ENCODE assay signal across 29 cellular contexts in the genomic region with DNA sequence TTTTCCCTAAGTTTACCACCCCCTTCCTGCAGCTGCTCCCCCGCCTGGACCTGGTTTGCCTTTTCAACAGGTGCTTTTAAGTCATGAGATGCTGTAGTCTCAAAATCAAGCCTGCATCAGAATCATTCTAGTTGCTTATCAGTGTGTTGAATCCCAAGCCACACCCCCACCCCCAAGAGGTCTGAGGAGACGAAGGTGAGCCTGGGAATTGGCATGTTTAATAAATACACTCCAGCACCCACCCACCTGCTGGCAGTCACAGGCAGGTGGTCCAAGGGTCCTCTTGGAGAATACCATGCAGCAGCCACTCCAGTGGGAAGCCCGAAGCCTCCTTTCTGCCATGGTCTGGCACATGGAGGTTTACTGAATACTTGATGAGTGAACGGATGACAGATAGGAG. TPM values are rescaled to one million over a fixed set of nuclear protein-coding genes. Genes with fewer than 3 reads are reported as not detected.
DNase-seq lines count a peak whose midpoint lies in the region; ATAC-seq and TF ChIP-seq lines count a peak whose summit lies in the region.
"Had no signal": no experiment of that assay in that cellular context is flagged by ENCODE, and none has a peak within 500 bp of the region (broad histone marks: within the 10 kb centered on the region; RNA-seq: fewer than 3 reads in every experiment).

No MANE protein-coding gene starts in this region.

- no peaks in the 10 kb centered on the region for H3K9me3 Mint-ChIP-seq in activated naive CD4-positive, alpha-beta T cell treated with anti-CD3 and anti-CD28 coated beads, Interleukin-2, amount 50 U/mL, for 72 hours
- no peaks in the 10 kb centered on the region for H3K9me3 Mint-ChIP-seq in activated naive CD8-positive, alpha-beta T cell treated with anti-CD3 and anti-CD28 coated beads, Interleukin-2, amount 50 U/mL, for 24 hours
- H3K9me3 Mint-ChIP-seq: GM23338 had no signal

- TF ChIP-seq POLR2A in thyroid gland (IDR thresholded peaks at IDR 0.05), result no peak

- peaks cover 27 to 39% of the 10 kb centered on the region in 2 donors for H3K4me1 ChIP-seq in thyroid gland
- H3K4me1 ChIP-seq: HAP-1, SJCRH30 had no signal

- H3K27me3 ChIP-seq in thyroid gland, result no peaks in the 10 kb centered on the region
- H3K27me3 ChIP-seq: BLaER1 treated with 17β-estradiol and CSF1 and Interleukin-3, amounts not matched to agents 10 nM and 100 nM; SJCRH30 had no signal

- no peak overlapping the region for H3K4me3 Mint-ChIP-seq in activated naive CD8-positive, alpha-beta T cell treated with anti-CD3 and anti-CD28 coated beads, Interleukin-2, amount 50 U/mL, for 24 hours
- H3K4me3 Mint-ChIP-seq: CD4-positive, alpha-beta memory T cell; GM23338 had no signal

- WGBS in thyroid gland, 2 donors, result 55 to 63% methylated on average over 4 of the region's 4 CpGs

- H3K27ac Mint-ChIP-seq in activated naive CD4-positive, alpha-beta T cell treated with anti-CD3 and anti-CD28 coated beads, Interleukin-2, amount 50 U/mL, for 72 hours, result peak overlapping the region; percentile 31 to 78
- no peak overlapping the region for H3K27ac Mint-ChIP-seq in activated naive CD8-positive, alpha-beta T cell treated with anti-CD3 and anti-CD28 coated beads, Interleukin-2, amount 50 U/mL, for 24 hours
- H3K27ac Mint-ChIP-seq: GM23338 had no signal

- no peaks in the 10 kb centered on the region for H3K9me3 ChIP-seq in thyroid gland
- H3K9me3 ChIP-seq: BLaER1 treated with 17β-estradiol and CSF1 and Interleukin-3, amounts not matched to agents 10 nM and 100 nM; HAP-1; SJCRH30 had no signal

- H3K36me3 ChIP-seq in thyroid gland, result peaks cover 12 to 14% of the 10 kb centered on the region in 2 donors

- no peaks in the 10 kb centered on the region for H3K36me3 Mint-ChIP-seq in activated naive CD4-positive, alpha-beta T cell treated with anti-CD3 and anti-CD28 coated beads, Interleukin-2, amount 50 U/mL, for 72 hours
- H3K36me3 Mint-ChIP-seq in activated naive CD8-positive, alpha-beta T cell treated with anti-CD3 and anti-CD28 coated beads, Interleukin-2, amount 50 U/mL, for 24 hours (ENCODE audit: low read depth), result peaks cover 1% of the 10 kb centered on the region

- H3K27ac ChIP-seq in VCaP (peak overlapping the region; percentile 50; the same call in 1 of the 2 replicates), thyroid gland (peak overlapping the region; percentile 88 to 95 (median 93))
- H3K27ac ChIP-seq: BLaER1 treated with 17β-estradiol and CSF1 and Interleukin-3, amounts not matched to agents 10 nM and 100 nM; PC-9; SJCRH30 had no signal

- H3K4me1 Mint-ChIP-seq in activated naive CD8-positive, alpha-beta T cell treated with anti-CD3 and anti-CD28 coated beads, Interleukin-2, amount 50 U/mL, for 24 hours, result no peaks in the 10 kb centered on the region
- H3K4me1 Mint-ChIP-seq: CD4-positive, alpha-beta memory T cell had no signal

- H3K27me3 Mint-ChIP-seq in activated naive CD8-positive, alpha-beta T cell treated with anti-CD3 and anti-CD28 coated beads, Interleukin-2, amount 50 U/mL, for 24 hours, result no peaks in the 10 kb centered on the region
- H3K27me3 Mint-ChIP-seq: CD4-positive, alpha-beta memory T cell had no signal

- no peak for TF ChIP-seq CTCF in VCaP (conservative IDR thresholded peaks at IDR 0.05)
- TF ChIP-seq CTCF in thyroid gland (IDR thresholded peaks at IDR 0.05), result no peak

- intact Hi-C loops in thyroid gland (cut with DNase I) (no loop called here), posterior cingulate gyrus (cut with DNase I) (no loop called here)

- no peak overlapping the region for H3K4me3 ChIP-seq in thyroid gland (replicated peaks in 1 of 3)
- H3K4me3 ChIP-seq: BLaER1 treated with 17β-estradiol and CSF1 and Interleukin-3, amounts not matched to agents 10 nM and 100 nM; GM12878; GM23338; HAP-1; PC-9; SJCRH30 had no signal

- DNase-seq in activated naive CD4-positive, alpha-beta T cell treated with anti-CD3 and anti-CD28 coated beads, Interleukin-2, amount 50 U/mL, for 72 hours (ENCODE audit: low spot score in 2 of 2), result no peak
- DNase-seq in activated naive CD4-positive, alpha-beta T cell treated with Interleukin-2 at 50 U/mL for 16 hours, result no peak
- DNase-seq in DMS79 treated with DMSO at 0.1 percent for 48 hours (lab: John Stamatoyannopoulos, UW) (peak; percentile 18), thyroid gland (peak; percentile 35 to 52), posterior cingulate gyrus (no peak)
- no peak for DNase-seq in activated naive CD8-positive, alpha-beta T cell treated with anti-CD3 and anti-CD28 coated beads, Interleukin-2, amount 50 U/mL, for 24 hours
- DNase-seq: CD4-positive, alpha-beta memory T cell; COR-L47; EL; GDM1; KBM-7; NCI-H1105 treated with DMSO at 0.1 percent for 48 hours; NCI-H146; NCI-H1930; NCI-H2107; NCI-H226; NCI-H524; NCI-H748 treated with DMSO at 0.1 percent for 48 hours; PC-9; SJCRH30 had no signal

- no peak for ATAC-seq in activated naive CD4-positive, alpha-beta T cell treated with anti-CD3 and anti-CD28 coated beads, Interleukin-2, amount 50 U/mL, for 72 hours
- no peak for ATAC-seq in activated naive CD8-positive, alpha-beta T cell treated with anti-CD3 and anti-CD28 coated beads, Interleukin-2, amount 50 U/mL, for 24 hours
- ATAC-seq: GM12878, GM23338 had no signal

RNA-seq across cellular contexts. Expression of a gene that starts 1.1 kb away (rescaled TPM):
- total RNA-seq in activated naive CD4-positive, alpha-beta T cell treated with anti-CD3 and anti-CD28 coated beads, Interleukin-2, amount 50 U/mL, for 72 hours, result not detected
- 1 to 10 TPM in 1 of 4 donors, not detected in 3; 1.6 TPM for total RNA-seq in thyroid gland
- total RNA-seq: CD4-positive, alpha-beta memory T cell; GM12878; GM23338; LHCN-M2; MCF 10A; PC-9; RPMI7951; SJCRH30 had no signal

RNA-seq across cellular contexts. Expression of a gene that starts 21.7 kb away (rescaled TPM):
- not detected for total RNA-seq in activated naive CD4-positive, alpha-beta T cell treated with anti-CD3 and anti-CD28 coated beads, Interleukin-2, amount 50 U/mL, for 72 hours
- total RNA-seq in thyroid gland, result under 1 TPM in 1 of 4 donors, not detected in 3; 0.11 TPM
- total RNA-seq: CD4-positive, alpha-beta memory T cell; LHCN-M2; MCF 10A; Right ventricle myocardium inferior; RPMI7951; SJCRH30 had no signal

Comparison
In these comparisons a context has a peak if more than half of its experiments do, and no peak if none do; other contexts are left out.
1. DNase-seq: peak in DMS79 treated with DMSO at 0.1 percent for 48 hours (single experiment) and thyroid gland (2 of 2); none in activated naive CD4-positive, alpha-beta T cell treated with anti-CD3 and anti-CD28 coated beads, Interleukin-2, amount 50 U/mL, for 72 hours (0 of 2), activated naive CD4-positive, alpha-beta T cell treated with Interleukin-2 at 50 U/mL for 16 hours (single experiment), activated naive CD8-positive, alpha-beta T cell treated with anti-CD3 and anti-CD28 coated beads, Interleukin-2, amount 50 U/mL, for 24 hours (single experiment) and posterior cingulate gyrus (0 of 10).